ENCODE assay signal across 1 cellular context in genomic region chr2:133985563-133985962, GRCh38.
TF ChIP-seq lines count a peak whose summit lies in the region.

No MANE protein-coding gene starts in this region.

TF ChIP-seq in IMR-90, 13 proteins besides CTCF, POLR2A, EP300 and RAD21:
- TF ChIP-seq NFE2L2 (IDR thresholded peaks at IDR 0.05; ENCODE audit: low read depth, low read length), result no peak
- peak; percentile 82 for TF ChIP-seq CEBPB (IDR thresholded peaks at IDR 0.05; ENCODE audit: low read depth, low read length)
TF ChIP-seq in IMR-90: peak in this region for 1.
